Comparison of ENCODE assay signal across 9 cellular contexts in genomic region chr1:152219438-152219837, GRCh38. TPM values are rescaled to one million over a fixed set of nuclear protein-coding genes. Genes with fewer than 3 reads are reported as not detected.
"Had no signal": no experiment of that assay in that cellular context is flagged by ENCODE, and none has a peak within 500 bp of the region (broad histone marks: within the 10 kb centered on the region; RNA-seq: fewer than 3 reads in every experiment).

No MANE protein-coding gene starts in this region.

RNA-seq across cellular contexts. Expression of gene HRNR, which starts 4.6 kb away (rescaled TPM):
- total RNA-seq: OCI-LY7, PC-3, PC-9, Peyer's patch, Right ventricle myocardium inferior, Right ventricle myocardium superior, SJCRH30, SK-MEL-5 had no signal
- polyA plus RNA-seq: SK-N-SH had no signal
